In the genomic region with DNA sequence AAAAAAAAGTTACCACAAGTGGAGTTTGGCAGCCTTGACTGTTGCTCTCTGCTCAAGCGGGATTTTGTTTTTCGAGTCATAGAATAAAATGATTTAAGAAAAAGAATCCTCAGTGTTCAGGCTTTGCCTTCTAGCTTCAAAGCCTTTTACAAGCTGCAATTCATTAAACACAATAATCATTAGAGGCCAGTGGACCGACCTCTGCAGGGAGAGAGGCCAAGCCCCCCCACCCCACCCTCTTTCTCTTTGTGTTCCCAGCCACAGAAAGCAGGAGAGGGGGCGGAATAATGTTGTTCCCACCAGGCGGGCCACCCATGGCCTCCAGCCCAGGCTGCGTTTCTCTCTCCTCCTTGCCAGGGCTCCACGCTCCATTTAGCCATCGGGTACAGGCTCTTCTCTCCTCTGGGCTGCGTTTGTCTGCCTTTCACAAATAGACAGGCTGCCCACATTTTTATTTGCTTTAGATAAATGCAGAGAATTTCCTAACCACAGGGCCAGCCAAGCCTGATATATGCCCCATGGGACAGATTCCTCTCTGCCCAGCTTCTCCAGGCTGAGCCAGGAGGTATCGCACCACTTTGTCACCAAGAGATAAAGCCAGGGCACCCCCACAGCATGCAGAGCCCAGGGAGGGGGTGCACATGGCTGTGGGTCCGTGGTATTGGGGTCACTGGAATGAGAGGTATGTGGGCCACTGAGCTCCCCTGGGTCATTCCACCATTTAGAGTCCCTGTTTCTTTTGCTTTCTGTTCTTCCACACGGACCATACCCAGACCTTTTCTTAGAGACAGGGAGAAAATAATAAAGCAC, we compare ENCODE assay signal across 8 cellular contexts.
DNase-seq lines count a peak whose midpoint lies in the region; ATAC-seq and TF ChIP-seq lines count a peak whose summit lies in the region.

No MANE protein-coding gene starts in this region.

- H3K4me1 Mint-ChIP-seq in osteocyte (ENCODE audit: unreplicated experiment) = peaks cover 44% of the 10 kb centered on the region

- H3K27ac Mint-ChIP-seq in osteocyte (ENCODE audit: unreplicated experiment) = peak overlapping the region; percentile 82

- H3K9me3 Mint-ChIP-seq in osteocyte (ENCODE audit: unreplicated experiment) = no peaks in the 10 kb centered on the region

- no peak for TF ChIP-seq CTCF in osteocyte (IDR thresholded peaks at IDR 0.05)

- peak in 11 of 14 donors; percentile 18 to 75 (median 51) for DNase-seq in C1 segment of cervical spinal cord (lab: John Stamatoyannopoulos, UW)
- peak; percentile 85 for DNase-seq in NCI-H345 (lab: John Stamatoyannopoulos, UW)
- DNase-seq in fibroblast of gingiva (ENCODE audit: low read depth) = peak; percentile 83
- DNase-seq in osteocyte (ENCODE audit: extremely low spot score, unreplicated experiment) = no peak
- no peak for DNase-seq in T-helper 2 cell
- DNase-seq in activated CD8-positive, alpha-beta memory T cell treated with anti-CD3 and anti-CD28 coated beads, Interleukin-2, amount 50 U/mL, for 48 hours = no peak
- no peak for DNase-seq in HuH-7.5 (ENCODE audit: low spot score)

- no peaks in the 10 kb centered on the region for H3K27me3 Mint-ChIP-seq in osteocyte (ENCODE audit: unreplicated experiment)

- no peak for ATAC-seq in HG03280 (IDR thresholded peaks at IDR 0.05; ENCODE audit: unreplicated experiment)

- peak overlapping the region; percentile 26 for H3K4me3 Mint-ChIP-seq in osteocyte (ENCODE audit: unreplicated experiment)

- no peaks in the 10 kb centered on the region for H3K36me3 Mint-ChIP-seq in osteocyte (ENCODE audit: unreplicated experiment)

Comparison
In these comparisons a context has a peak if more than half of its experiments do, and no peak if none do; other contexts are left out.
1. DNase-seq: peak in C1 segment of cervical spinal cord (11 of 14), NCI-H345 (single experiment) and fibroblast of gingiva (single experiment); none in osteocyte (single experiment), T-helper 2 cell (0 of 5), activated CD8-positive, alpha-beta memory T cell treated with anti-CD3 and anti-CD28 coated beads, Interleukin-2, amount 50 U/mL, for 48 hours (single experiment) and HuH-7.5 (single experiment).